In genomic region chr15:34323217-34323616, GRCh38 we compare ENCODE assay signal across 19 cellular contexts. TPM values are rescaled to one million over a fixed set of nuclear protein-coding genes. Genes with fewer than 3 reads are reported as not detected.
DNase-seq lines count a peak whose midpoint lies in the region; ATAC-seq, FAIRE-seq and TF ChIP-seq lines count a peak whose summit lies in the region.
"Had no signal": no experiment of that assay in that cellular context is flagged by ENCODE, and none has a peak within 500 bp of the region (broad histone marks: within the 10 kb centered on the region; RNA-seq: fewer than 3 reads in every experiment).

No MANE protein-coding gene starts in this region.

- no peak overlapping the region for H3K4me3 Mint-ChIP-seq in activated naive CD4-positive, alpha-beta T cell treated with anti-CD3 and anti-CD28 coated beads, Interleukin-2, amount 50 U/mL, for 24 hours
- peak overlapping the region; percentile 20 for H3K4me3 Mint-ChIP-seq in CD4-positive, alpha-beta T cell
- H3K4me3 Mint-ChIP-seq: H9 had no signal

- peaks cover 80% of the 10 kb centered on the region for H3K4me1 Mint-ChIP-seq in activated naive CD4-positive, alpha-beta T cell treated with anti-CD3 and anti-CD28 coated beads, Interleukin-2, amount 50 U/mL, for 24 hours
- peaks cover 67% of the 10 kb centered on the region for H3K4me1 Mint-ChIP-seq in CD4-positive, alpha-beta T cell (ENCODE audit: low read depth)

- CTCF ChIA-PET in CD4-positive, alpha-beta T cell (lab: Charles Lee) = no interaction called here
- CTCF ChIA-PET in K562 (lab: Yijun Ruan, JAX; ENCODE audit: low intra/inter-chr PET ratio) = no interaction called here

- H3K9me1 ChIP-seq in K562 (ENCODE audit: control insufficient read depth, insufficient read depth, low read length) = no peaks in the 10 kb centered on the region

- no peak for TF ChIP-seq EP300 in K562 (IDR thresholded peaks at IDR 0.05; ENCODE audit: low read length)

- no peak overlapping the region for H2AFZ ChIP-seq in K562 (ENCODE audit: low read depth, low read length)

- TF ChIP-seq CTCF in CD4-positive, alpha-beta T cell (IDR thresholded peaks at IDR 0.05) = no peak
- TF ChIP-seq CTCF in K562 (IDR thresholded peaks at IDR 0.05 in 2 of 3, conservative IDR thresholded peaks at IDR 0.05 in 1 of 3; ENCODE audit: insufficient read depth in 2 of 3, low read depth in 1 of 3, low read length in 3 of 3) = no peak
- TF ChIP-seq CTCF in Peyer's patch (IDR thresholded peaks at IDR 0.05) = no peak

- intact Hi-C loops in CD4-positive, alpha-beta T cell (cut with DNase I, micrococcal nuclease) = no loop called here
- intact Hi-C loops in K562 (cut with micrococcal nuclease) = no loop called here

- FAIRE-seq in K562 (lab: Jason Lieb, UNC) = no peak
- FAIRE-seq: H1, HepG2 had no signal

- no peaks in the 10 kb centered on the region for H3K79me2 ChIP-seq in K562 (ENCODE audit: control insufficient read depth, insufficient read depth, low read length)

- H3K36me3 Mint-ChIP-seq in activated naive CD4-positive, alpha-beta T cell treated with anti-CD3 and anti-CD28 coated beads, Interleukin-2, amount 50 U/mL, for 24 hours = peaks cover 8% of the 10 kb centered on the region
- H3K36me3 Mint-ChIP-seq in CD4-positive, alpha-beta T cell (ENCODE audit: low read depth) = peaks cover 7% of the 10 kb centered on the region

- WGBS in K562 (ENCODE audit: insufficient coverage, low coverage, missing lambda C conversion rate) = 79% methylated on average over 10 of the region's 10 CpGs

- BruUV-seq in K562 (replicated peaks; lab: Mats Ljungman, UMichigan) = no TSS peak

- H3K4me3 ChIP-seq in K562 = no peak overlapping the region
- no peak overlapping the region for H3K4me3 ChIP-seq in Peyer's patch

- no peak for ATAC-seq in CD4-positive, alpha-beta T cell (ENCODE audit: poor library complexity)
- no peak for ATAC-seq in K562
- ATAC-seq: HepG2 had no signal

- no peak overlapping the region for H3K4me2 ChIP-seq in K562 (ENCODE audit: insufficient read depth, low read length)

- TF ChIP-seq RAD21 in K562 (CRISPR knock-in tag; conservative IDR thresholded peaks at IDR 0.05 in 1 of 2, IDR thresholded peaks at IDR 0.05 in 1 of 2) = no peak

- no peaks in the 10 kb centered on the region for H3K27me3 Mint-ChIP-seq in activated naive CD4-positive, alpha-beta T cell treated with anti-CD3 and anti-CD28 coated beads, Interleukin-2, amount 50 U/mL, for 24 hours
- H3K27me3 Mint-ChIP-seq in CD4-positive, alpha-beta T cell = no peaks in the 10 kb centered on the region
- H3K27me3 Mint-ChIP-seq: CD4-positive, alpha-beta memory T cell; IgD-negative memory B cell had no signal

- H3K36me3 ChIP-seq in K562 (ENCODE audit: control insufficient read depth, insufficient read depth, low read length) = no peaks in the 10 kb centered on the region
- no peaks in the 10 kb centered on the region for H3K36me3 ChIP-seq in Peyer's patch
- H3K36me3 ChIP-seq: BE2C had no signal

- no peaks in the 10 kb centered on the region for H4K20me1 ChIP-seq in K562 (replicated peaks; ENCODE audit: control insufficient read depth, insufficient read depth, low read length)

- POLR2A ChIA-PET in CD4-positive, alpha-beta T cell (lab: Charles Lee) = no interaction called here
- POLR2A ChIA-PET in K562 (lab: Yijun Ruan, JAX) = no interaction called here

- H3K4me1 ChIP-seq in K562 (replicated peaks in 1 of 2; ENCODE audit: control insufficient read depth in 2 of 2, insufficient read depth in 2 of 2, low read length in 2 of 2) = peaks cover 0 to 4% of the 10 kb centered on the region in 2 experiments; a peak in 3 of 5 replicates
- H3K4me1 ChIP-seq in Peyer's patch = no peaks in the 10 kb centered on the region
- H3K4me1 ChIP-seq: BE2C had no signal

- in situ Hi-C loops in K562 (cut with MboI) = no loop called here

- TF ChIP-seq POLR2A in K562 (conservative IDR thresholded peaks at IDR 0.05) = no peak
- no peak for TF ChIP-seq POLR2A in Peyer's patch (IDR thresholded peaks at IDR 0.05)

- peak overlapping the region; percentile 67 for H3K27ac Mint-ChIP-seq in activated naive CD4-positive, alpha-beta T cell treated with anti-CD3 and anti-CD28 coated beads, Interleukin-2, amount 50 U/mL, for 24 hours
- H3K27ac Mint-ChIP-seq in CD4-positive, alpha-beta T cell = peak overlapping the region; percentile 9
- H3K27ac Mint-ChIP-seq: CD4-positive, alpha-beta memory T cell; H9; IgD-negative memory B cell had no signal

- no peak for DNase-seq in activated naive CD4-positive, alpha-beta T cell (lab: John Stamatoyannopoulos, UW)
- DNase-seq in CD4-positive, alpha-beta T cell = no peak
- no peak for DNase-seq in K562 (ENCODE audit: extremely low read depth in 1 of 4, low spot score in 3 of 4)
- DNase-seq in NCI-H146 treated with DMSO at 0.1 percent for 48 hours (lab: John Stamatoyannopoulos, UW; ENCODE audit: unreplicated experiment) = no peak
- DNase-seq in NCI-H345 treated with DMSO at 0.1 percent for 48 hours (lab: John Stamatoyannopoulos, UW; ENCODE audit: unreplicated experiment) = no peak
- no peak for DNase-seq in Peyer's patch
- DNase-seq: BE2C; C1 segment of cervical spinal cord; CD4-positive, alpha-beta memory T cell; DMS153; DMS79; GDM1; H9 had no signal

- H3K27me3 ChIP-seq in CD4-positive, alpha-beta T cell (ENCODE audit: control insufficient read depth, insufficient read depth, low read length) = no peaks in the 10 kb centered on the region
- no peaks in the 10 kb centered on the region for H3K27me3 ChIP-seq in K562 (ENCODE audit: control insufficient read depth in 2 of 2, insufficient read depth in 2 of 2, low read length in 2 of 2)
- H3K27me3 ChIP-seq in Peyer's patch = no peaks in the 10 kb centered on the region

- no peak overlapping the region for H3K27ac ChIP-seq in CD4-positive, alpha-beta T cell (ENCODE audit: low read depth, low read length)
- H3K27ac ChIP-seq in K562 (ENCODE audit: extremely low read depth, low read depth, low read length) (no peak overlapping the region), Peyer's patch (no peak overlapping the region)

- H3K9ac ChIP-seq in K562 (ENCODE audit: insufficient read depth in 1 of 2, low read depth in 2 of 2, low read length in 2 of 2) = no peak overlapping the region

- no peaks in the 10 kb centered on the region for H3K9me3 ChIP-seq in CD4-positive, alpha-beta T cell (ENCODE audit: control insufficient read depth, low read length)
- no peaks in the 10 kb centered on the region for H3K9me3 ChIP-seq in K562 (replicated peaks; ENCODE audit: control insufficient read depth, insufficient read depth, low read depth, low read length)
- no peaks in the 10 kb centered on the region for H3K9me3 ChIP-seq in Peyer's patch
- H3K9me3 ChIP-seq: BE2C had no signal

- H3K9me3 Mint-ChIP-seq in activated naive CD4-positive, alpha-beta T cell treated with anti-CD3 and anti-CD28 coated beads, Interleukin-2, amount 50 U/mL, for 24 hours = no peaks in the 10 kb centered on the region
- H3K9me3 Mint-ChIP-seq in CD4-positive, alpha-beta T cell = no peaks in the 10 kb centered on the region
- H3K9me3 Mint-ChIP-seq: CD4-positive, alpha-beta memory T cell; IgD-negative memory B cell had no signal

RNA-seq across cellular contexts. Expression of gene SLC12A6, which starts 14.4 kb away (rescaled TPM):
- 10 to 100 TPM; 58.5 to 58.7 TPM for total RNA-seq in CD4-positive, alpha-beta T cell
- total RNA-seq in K562 (2011; cell fraction: chromatin; rRNA removed; ENCODE audit: low replicate concordance) = 42.7 and 61.2 TPM in 2 replicates
- total RNA-seq in K562 (2011; cell fraction: nucleolus; rRNA removed) = 24.5 and 27.0 TPM in 2 replicates
- total RNA-seq in K562 (2011; cell fraction: nucleoplasm; rRNA removed) = 31.5 and 37.7 TPM in 2 replicates
- total RNA-seq in K562 (2014; rRNA removed) = 4.9 and 5.4 TPM in 2 replicates
- total RNA-seq in K562 (2014; rRNA removed; fragmentation: Illumina TruSeq; extraction: Trizol) = 8.0 and 9.9 TPM in 2 replicates
- total RNA-seq in K562 (2015; rRNA removed; fragmentation: Illumina TruSeq; extraction: Trizol) = 6.7 and 7.6 TPM in 2 replicates
- 9.0 and 9.4 TPM in 2 replicates for total RNA-seq in K562 (2021)
- 16.3 and 16.4 TPM in 2 replicates for polyA plus RNA-seq in K562 (2011; rRNA removed)
- polyA plus RNA-seq in K562 (2011; cell fraction: cytosol; rRNA removed) = 7.9 and 12.1 TPM in 2 replicates
- polyA plus RNA-seq in K562 (2011; cell fraction: nucleus; rRNA removed) = 22.6 and 25.1 TPM in 2 replicates
- 5.7 and 9.7 TPM in 2 replicates for polyA plus RNA-seq in K562 (2012)
- 9.5 and 10.2 TPM in 2 replicates for polyA plus RNA-seq in K562 (2014; fragmentation: Illumina TruSeq; extraction: Trizol)
- 1 to 10 TPM; 1.4 to 2.2 TPM for polyA plus RNA-seq in K562 (2014; fragmentation: Nextera tagmentation; extraction: Ambion mirVana)
- 5.7 and 7.5 TPM in 2 replicates for polyA plus RNA-seq in K562 (2014; rRNA removed)
- polyA minus RNA-seq in K562 (2011; rRNA and poly(A)+ RNA removed) = 44.8 and 49.5 TPM in 2 replicates
- polyA minus RNA-seq in K562 (2011; cell fraction: cytosol; rRNA and poly(A)+ RNA removed) = 13.1 and 19.1 TPM in 2 replicates
- polyA minus RNA-seq in K562 (2011; cell fraction: nucleus; rRNA and poly(A)+ RNA removed) = 20.5 and 35.5 TPM in 2 replicates
- total RNA-seq in Peyer's patch = 100 to 1,000 TPM in 1 of 4 donors, 10 to 100 TPM in 3; 48.7 to 111 (median 54.1) TPM

RNA-seq across cellular contexts. Expression of gene NOP10, which starts 19.7 kb away (rescaled TPM):
- 10 to 100 TPM; 44.4 to 44.8 TPM for total RNA-seq in CD4-positive, alpha-beta T cell
- total RNA-seq in K562 (2011; cell fraction: chromatin; rRNA removed; ENCODE audit: low replicate concordance) = 19.5 and 40.7 TPM in 2 replicates
- 68.7 and 70.9 TPM in 2 replicates for total RNA-seq in K562 (2011; cell fraction: nucleolus; rRNA removed)
- total RNA-seq in K562 (2011; cell fraction: nucleoplasm; rRNA removed) = 64.3 and 69.5 TPM in 2 replicates
- total RNA-seq in K562 (2014; rRNA removed) (252 and 327 TPM in 2 replicates), K562 (2014; rRNA removed; fragmentation: Illumina TruSeq; extraction: Trizol) (442 and 449 TPM in 2 replicates), K562 (2015; rRNA removed; fragmentation: Illumina TruSeq; extraction: Trizol) (420 and 437 TPM in 2 replicates), K562 (2021) (250 and 262 TPM in 2 replicates), Peyer's patch (100 to 1,000 TPM in 2 of 4 donors, 10 to 100 TPM in 2; 56.2 to 143 (median 96.3) TPM)
- polyA plus RNA-seq in K562 (2011; rRNA removed) (616 and 642 TPM in 2 replicates), K562 (2014; fragmentation: Illumina TruSeq; extraction: Trizol) (570 and 631 TPM in 2 replicates), K562 (2014; fragmentation: Nextera tagmentation; extraction: Ambion mirVana) (1,000 to 10,000 TPM; 1,599 to 1,663 TPM), K562 (2014; rRNA removed) (428 and 573 TPM in 2 replicates)
- 961 and 995 TPM in 2 replicates for polyA plus RNA-seq in K562 (2011; cell fraction: cytosol; rRNA removed)
- polyA plus RNA-seq in K562 (2011; cell fraction: nucleus; rRNA removed) = 236 and 247 TPM in 2 replicates
- 323 and 381 TPM in 2 replicates for polyA plus RNA-seq in K562 (2012)
- 130 and 163 TPM in 2 replicates for polyA minus RNA-seq in K562 (2011; rRNA and poly(A)+ RNA removed)
- polyA minus RNA-seq in K562 (2011; cell fraction: cytosol; rRNA and poly(A)+ RNA removed) = 57.3 and 111 TPM in 2 replicates
- 21.1 and 31.9 TPM in 2 replicates for polyA minus RNA-seq in K562 (2011; cell fraction: nucleus; rRNA and poly(A)+ RNA removed)

RNA-seq across cellular contexts. Expression of gene NUTM1, which starts 19.9 kb away (rescaled TPM):
- total RNA-seq in CD4-positive, alpha-beta T cell = not detected
- not detected in 2 replicates for total RNA-seq in K562 (2011; cell fraction: chromatin; rRNA removed; ENCODE audit: low replicate concordance)
- total RNA-seq in K562 (2011; cell fraction: nucleolus; rRNA removed) = not detected in 2 replicates
- total RNA-seq in K562 (2011; cell fraction: nucleoplasm; rRNA removed) = not detected in 2 replicates
- 0.05 TPM in 1 of 2 replicates, not detected in the other for total RNA-seq in K562 (2014; rRNA removed)
- 0.04 TPM in 1 of 2 replicates, not detected in the other for total RNA-seq in K562 (2014; rRNA removed; fragmentation: Illumina TruSeq; extraction: Trizol)
- total RNA-seq in K562 (2015; rRNA removed; fragmentation: Illumina TruSeq; extraction: Trizol) = not detected in 2 replicates
- 0.04 TPM in 1 of 2 replicates, not detected in the other for total RNA-seq in K562 (2021)
- polyA plus RNA-seq in K562 (2011; rRNA removed) = not detected in 2 replicates
- polyA plus RNA-seq in K562 (2011; cell fraction: cytosol; rRNA removed) = not detected in 2 replicates
- polyA plus RNA-seq in K562 (2011; cell fraction: nucleus; rRNA removed) = 0.03 TPM in 1 of 2 replicates, not detected in the other
- polyA plus RNA-seq in K562 (2012) = 0.01 TPM in 1 of 2 replicates, not detected in the other
- polyA plus RNA-seq in K562 (2014; fragmentation: Illumina TruSeq; extraction: Trizol) = 0.04 TPM in 1 of 2 replicates, not detected in the other
- polyA plus RNA-seq in K562 (2014; fragmentation: Nextera tagmentation; extraction: Ambion mirVana) = under 1 TPM in 1 of 2 experiments, not detected in 1; 0.01 TPM
- polyA plus RNA-seq in K562 (2014; rRNA removed) = 0.01 TPM in 1 of 2 replicates, not detected in the other
- polyA minus RNA-seq in K562 (2011; rRNA and poly(A)+ RNA removed) = not detected in 2 replicates
- not detected in 2 replicates for polyA minus RNA-seq in K562 (2011; cell fraction: cytosol; rRNA and poly(A)+ RNA removed)
- not detected in 2 replicates for polyA minus RNA-seq in K562 (2011; cell fraction: nucleus; rRNA and poly(A)+ RNA removed)
- not detected for total RNA-seq in Peyer's patch
- total RNA-seq: A172; CD4-positive, alpha-beta memory T cell; Daoy; HepG2 had no signal
- polyA plus RNA-seq: CD4-positive, alpha-beta memory T cell; HepG2; IgD-negative memory B cell had no signal

RNA-seq across cellular contexts. Expression of gene LPCAT4, which starts 43.8 kb away (rescaled TPM):
- total RNA-seq in CD4-positive, alpha-beta T cell = 10 to 100 TPM; 41.0 to 45.2 TPM
- total RNA-seq in K562 (2011; cell fraction: chromatin; rRNA removed; ENCODE audit: low replicate concordance) = 118 and 200 TPM in 2 replicates
- 112 and 118 TPM in 2 replicates for total RNA-seq in K562 (2011; cell fraction: nucleolus; rRNA removed)
- total RNA-seq in K562 (2011; cell fraction: nucleoplasm; rRNA removed) = 109 and 112 TPM in 2 replicates
- total RNA-seq in K562 (2014; rRNA removed) = 7.3 and 12.4 TPM in 2 replicates
- total RNA-seq in K562 (2014; rRNA removed; fragmentation: Illumina TruSeq; extraction: Trizol) = 7.7 and 10.8 TPM in 2 replicates
- 13.3 and 14.4 TPM in 2 replicates for total RNA-seq in K562 (2015; rRNA removed; fragmentation: Illumina TruSeq; extraction: Trizol)
- 29.2 and 29.6 TPM in 2 replicates for total RNA-seq in K562 (2021)
- polyA plus RNA-seq in K562 (2011; rRNA removed) = 27.5 and 48.2 TPM in 2 replicates
- polyA plus RNA-seq in K562 (2011; cell fraction: cytosol; rRNA removed) = 44.1 and 55.3 TPM in 2 replicates
- polyA plus RNA-seq in K562 (2011; cell fraction: nucleus; rRNA removed) = 366 and 444 TPM in 2 replicates
- 19.8 and 22.8 TPM in 2 replicates for polyA plus RNA-seq in K562 (2012)
- 27.2 and 34.3 TPM in 2 replicates for polyA plus RNA-seq in K562 (2014; fragmentation: Illumina TruSeq; extraction: Trizol)
- polyA plus RNA-seq in K562 (2014; fragmentation: Nextera tagmentation; extraction: Ambion mirVana) = 10 to 100 TPM in 1 of 2 experiments, 1 to 10 TPM in 1; 7.6 to 12.3 TPM
- 28.4 and 32.7 TPM in 2 replicates for polyA plus RNA-seq in K562 (2014; rRNA removed)
- polyA minus RNA-seq in K562 (2011; rRNA and poly(A)+ RNA removed) = 8.1 and 10.2 TPM in 2 replicates
- 11.8 and 12.3 TPM in 2 replicates for polyA minus RNA-seq in K562 (2011; cell fraction: cytosol; rRNA and poly(A)+ RNA removed)
- 21.3 and 36.0 TPM in 2 replicates for polyA minus RNA-seq in K562 (2011; cell fraction: nucleus; rRNA and poly(A)+ RNA removed)
- 100 to 1,000 TPM in 2 of 4 donors, 10 to 100 TPM in 2; 52.8 to 268 (median 108) TPM for total RNA-seq in Peyer's patch
